Comparison of ENCODE assay signal across 25 cellular contexts in the genomic region with DNA sequence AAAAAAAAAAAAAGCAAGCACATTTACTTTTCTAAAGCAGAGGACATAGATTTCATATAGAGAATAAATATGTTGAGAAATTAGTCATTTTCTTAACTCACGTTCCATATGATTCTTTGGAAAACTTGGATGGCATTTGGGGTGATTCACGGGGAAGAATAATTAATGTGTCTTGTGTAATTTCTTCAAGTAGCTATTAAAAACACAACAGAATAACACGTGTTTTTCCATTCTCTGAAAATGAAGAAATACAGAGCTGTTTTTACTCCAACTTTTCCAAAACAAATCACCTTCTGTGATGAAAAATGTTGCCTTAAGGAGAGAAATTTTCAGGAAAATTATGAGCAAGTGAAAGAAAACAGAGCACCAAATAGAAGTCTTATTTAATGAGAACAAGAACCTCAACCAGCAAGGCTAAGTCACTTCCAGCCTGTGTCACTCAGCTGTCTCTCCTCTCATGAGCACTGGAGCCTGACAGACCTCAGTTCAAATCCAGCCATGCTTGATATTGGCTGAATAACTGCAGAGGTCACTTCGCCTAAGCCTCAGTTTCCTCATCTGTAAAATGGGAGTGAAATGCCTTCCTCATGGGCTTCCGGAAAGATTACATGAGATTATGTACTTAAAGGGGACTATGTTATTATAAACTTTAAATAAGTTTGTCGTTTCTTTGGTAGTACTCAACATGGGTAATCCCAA.
"Had no signal": no experiment of that assay in that cellular context is flagged by ENCODE, and none has a peak within 500 bp of the region (broad histone marks: within the 10 kb centered on the region; RNA-seq: fewer than 3 reads in every experiment).

No MANE protein-coding gene starts in this region.

- H3K27ac ChIP-seq: ascending aorta, neutrophil, psoas muscle, right atrium auricular region, transverse colon, VCaP had no signal

- ATAC-seq: effector memory CD8-positive, alpha-beta T cell; left colon; psoas muscle had no signal

- H3K36me3 ChIP-seq: ascending aorta, esophagus muscularis mucosa, neutrophil, right atrium auricular region, transverse colon had no signal

- DNase-seq: activated CD4-positive, alpha-beta T cell treated with anti-CD3 and anti-CD28 coated beads for 4 hours; activated CD4-positive, alpha-beta T cell treated with anti-CD3 and anti-CD28 coated beads, Interleukin-2, amount 50 U/mL, for 4 hours; activated CD8-positive, alpha-beta memory T cell treated with anti-CD3 and anti-CD28 coated beads for 24 hours; activated effector memory CD4-positive, alpha-beta T cell treated with Interleukin-2 at 50 U/mL for 16 hours; activated naive CD4-positive, alpha-beta T cell treated with Interleukin-2 at 50 U/mL for 16 hours; cortex of kidney; effector memory CD8-positive, alpha-beta T cell; head of caudate nucleus; hippocampal formation; immature natural killer cell; kidney; left colon; naive B cell; nephron progenitor cell; psoas muscle; stimulated activated CD4-positive, alpha-beta T cell treated with anti-CD3 and anti-CD28 coated beads, Interleukin-15, amount 100 ng/mL, for 24 hours; stimulated activated CD4-positive, alpha-beta T cell treated with anti-CD3 and anti-CD28 coated beads, Interleukin-2, amount 100 ng/mL, for 24 hours; stimulated activated naive CD4-positive, alpha-beta T cell; T-helper 9 cell; transverse colon had no signal

- H3K27me3 ChIP-seq: ascending aorta, right atrium auricular region, transverse colon had no signal

- H3K4me3 ChIP-seq: ascending aorta, esophagus muscularis mucosa, psoas muscle, right atrium auricular region, transverse colon had no signal

- H3K9me3 ChIP-seq: ascending aorta, esophagus muscularis mucosa, neutrophil, psoas muscle, right atrium auricular region, transverse colon had no signal

- H3K4me1 ChIP-seq: ascending aorta, transverse colon had no signal
